3 cellular contexts compared by ENCODE assay signal in genomic region chr1:64922336-64922735, GRCh38.
TF ChIP-seq lines count a peak whose summit lies in the region.

No MANE protein-coding gene starts in this region.

TF ChIP-seq in SK-N-SH, 30 proteins besides CTCF, POLR2A, EP300 and RAD21 (continued from another document):
- TF ChIP-seq GABPA (IDR thresholded peaks at IDR 0.05; ENCODE audit: low read depth) = no peak
- TF ChIP-seq POLR2AphosphoS5 (IDR thresholded peaks at IDR 0.05; ENCODE audit: low read depth, low read length) = no peak
- no peak for TF ChIP-seq PBX3 (IDR thresholded peaks at IDR 0.05)
- TF ChIP-seq, protein P1, sequence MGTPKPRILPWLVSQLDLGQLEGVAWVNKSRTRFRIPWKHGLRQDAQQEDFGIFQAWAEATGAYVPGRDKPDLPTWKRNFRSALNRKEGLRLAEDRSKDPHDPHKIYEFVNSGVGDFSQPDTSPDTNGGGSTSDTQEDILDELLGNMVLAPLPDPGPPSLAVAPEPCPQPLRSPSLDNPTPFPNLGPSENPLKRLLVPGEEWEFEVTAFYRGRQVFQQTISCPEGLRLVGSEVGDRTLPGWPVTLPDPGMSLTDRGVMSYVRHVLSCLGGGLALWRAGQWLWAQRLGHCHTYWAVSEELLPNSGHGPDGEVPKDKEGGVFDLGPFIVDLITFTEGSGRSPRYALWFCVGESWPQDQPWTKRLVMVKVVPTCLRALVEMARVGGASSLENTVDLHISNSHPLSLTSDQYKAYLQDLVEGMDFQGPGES (IDR thresholded peaks at IDR 0.05; ENCODE audit: low read depth, low read length) = no peak
- TF ChIP-seq RFX5 (IDR thresholded peaks at IDR 0.05; ENCODE audit: low read length) = no peak
- TF ChIP-seq NRF1 (IDR thresholded peaks at IDR 0.05; ENCODE audit: low read depth, low read length) = no peak

TF ChIP-seq in SK-N-SH treated with all-trans-retinoic acid at 6 μM for 48 hours, 23 proteins besides CTCF, POLR2A, EP300 and RAD21 (continued from another document):
- TF ChIP-seq CSRNP3 (CRISPR knock-in tag; IDR thresholded peaks at IDR 0.05) (no peak), ISL1 (CRISPR knock-in tag; IDR thresholded peaks at IDR 0.05) (no peak)
- TF ChIP-seq, protein P2, sequence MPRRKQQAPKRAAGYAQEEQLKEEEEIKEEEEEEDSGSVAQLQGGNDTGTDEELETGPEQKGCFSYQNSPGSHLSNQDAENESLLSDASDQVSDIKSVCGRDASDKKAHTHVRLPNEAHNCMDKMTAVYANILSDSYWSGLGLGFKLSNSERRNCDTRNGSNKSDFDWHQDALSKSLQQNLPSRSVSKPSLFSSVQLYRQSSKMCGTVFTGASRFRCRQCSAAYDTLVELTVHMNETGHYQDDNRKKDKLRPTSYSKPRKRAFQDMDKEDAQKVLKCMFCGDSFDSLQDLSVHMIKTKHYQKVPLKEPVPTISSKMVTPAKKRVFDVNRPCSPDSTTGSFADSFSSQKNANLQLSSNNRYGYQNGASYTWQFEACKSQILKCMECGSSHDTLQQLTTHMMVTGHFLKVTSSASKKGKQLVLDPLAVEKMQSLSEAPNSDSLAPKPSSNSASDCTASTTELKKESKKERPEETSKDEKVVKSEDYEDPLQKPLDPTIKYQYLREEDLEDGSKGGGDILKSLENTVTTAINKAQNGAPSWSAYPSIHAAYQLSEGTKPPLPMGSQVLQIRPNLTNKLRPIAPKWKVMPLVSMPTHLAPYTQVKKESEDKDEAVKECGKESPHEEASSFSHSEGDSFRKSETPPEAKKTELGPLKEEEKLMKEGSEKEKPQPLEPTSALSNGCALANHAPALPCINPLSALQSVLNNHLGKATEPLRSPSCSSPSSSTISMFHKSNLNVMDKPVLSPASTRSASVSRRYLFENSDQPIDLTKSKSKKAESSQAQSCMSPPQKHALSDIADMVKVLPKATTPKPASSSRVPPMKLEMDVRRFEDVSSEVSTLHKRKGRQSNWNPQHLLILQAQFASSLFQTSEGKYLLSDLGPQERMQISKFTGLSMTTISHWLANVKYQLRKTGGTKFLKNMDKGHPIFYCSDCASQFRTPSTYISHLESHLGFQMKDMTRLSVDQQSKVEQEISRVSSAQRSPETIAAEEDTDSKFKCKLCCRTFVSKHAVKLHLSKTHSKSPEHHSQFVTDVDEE (CRISPR knock-in tag; IDR thresholded peaks at IDR 0.05) = no peak

TF ChIP-seq in WTC11, 78 proteins besides CTCF, POLR2A, EP300 and RAD21:
- TF ChIP-seq, protein P3, sequence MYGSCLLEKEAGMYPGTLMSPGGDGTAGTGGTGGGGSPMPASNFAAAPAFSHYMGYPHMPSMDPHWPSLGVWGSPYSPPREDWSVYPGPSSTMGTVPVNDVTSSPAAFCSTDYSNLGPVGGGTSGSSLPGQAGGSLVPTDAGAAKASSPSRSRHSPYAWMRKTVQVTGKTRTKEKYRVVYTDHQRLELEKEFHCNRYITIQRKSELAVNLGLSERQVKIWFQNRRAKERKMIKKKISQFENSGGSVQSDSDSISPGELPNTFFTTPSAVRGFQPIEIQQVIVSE (CRISPR knock-in tag; IDR thresholded peaks at IDR 0.05; ENCODE audit: borderline replicate concordance) = no peak
- no peak for TF ChIP-seq FOXK1 (CRISPR knock-in tag; IDR thresholded peaks at IDR 0.05)
- TF ChIP-seq TP53 (CRISPR knock-in tag; IDR thresholded peaks at IDR 0.05) = no peak
- TF ChIP-seq CREM (CRISPR knock-in tag; IDR thresholded peaks at IDR 0.05) = no peak
- TF ChIP-seq EMX1 (CRISPR knock-in tag; IDR thresholded peaks at IDR 0.05) = no peak
- TF ChIP-seq, protein P4, sequence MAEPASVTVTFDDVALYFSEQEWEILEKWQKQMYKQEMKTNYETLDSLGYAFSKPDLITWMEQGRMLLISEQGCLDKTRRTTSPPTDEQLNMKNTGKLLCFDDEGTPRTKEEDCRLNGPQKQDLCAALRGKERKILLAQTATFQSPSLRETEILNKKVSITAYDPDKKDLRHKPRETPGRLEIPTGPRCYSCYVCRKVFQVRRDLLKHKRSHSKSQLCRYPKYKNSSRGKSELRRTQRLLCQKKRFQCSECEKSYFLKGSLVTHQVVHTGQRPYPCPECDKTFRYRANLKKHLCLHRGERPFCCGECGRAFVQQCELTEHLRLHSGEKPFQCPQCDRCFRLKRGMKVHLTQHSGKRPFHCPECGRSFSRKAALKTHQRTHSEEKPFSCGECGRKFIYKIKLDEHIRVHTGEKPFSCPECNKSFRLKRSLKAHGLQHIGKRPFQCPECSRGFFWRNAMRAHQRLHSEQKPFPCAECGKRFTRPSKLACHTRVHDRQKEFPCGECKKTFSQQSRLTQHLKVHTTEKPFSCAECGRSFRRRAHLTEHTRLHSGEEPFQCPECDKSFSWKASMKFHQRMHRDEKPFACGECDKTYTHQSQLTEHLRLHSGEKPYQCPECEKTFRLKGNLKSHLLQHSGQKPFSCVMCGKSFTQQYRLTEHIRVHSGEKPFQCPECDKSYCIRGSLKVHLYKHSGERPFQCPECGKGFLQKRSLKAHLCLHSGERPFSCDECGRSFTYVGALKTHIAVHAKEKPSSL (CRISPR knock-in tag; conservative IDR thresholded peaks at IDR 0.05) = no peak
- TF ChIP-seq, protein P5, sequence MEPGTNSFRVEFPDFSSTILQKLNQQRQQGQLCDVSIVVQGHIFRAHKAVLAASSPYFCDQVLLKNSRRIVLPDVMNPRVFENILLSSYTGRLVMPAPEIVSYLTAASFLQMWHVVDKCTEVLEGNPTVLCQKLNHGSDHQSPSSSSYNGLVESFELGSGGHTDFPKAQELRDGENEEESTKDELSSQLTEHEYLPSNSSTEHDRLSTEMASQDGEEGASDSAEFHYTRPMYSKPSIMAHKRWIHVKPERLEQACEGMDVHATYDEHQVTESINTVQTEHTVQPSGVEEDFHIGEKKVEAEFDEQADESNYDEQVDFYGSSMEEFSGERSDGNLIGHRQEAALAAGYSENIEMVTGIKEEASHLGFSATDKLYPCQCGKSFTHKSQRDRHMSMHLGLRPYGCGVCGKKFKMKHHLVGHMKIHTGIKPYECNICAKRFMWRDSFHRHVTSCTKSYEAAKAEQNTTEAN (CRISPR knock-in tag; IDR thresholded peaks at IDR 0.05) = no peak
TF ChIP-seq in WTC11: peak in this region for 0.
